ENCODE assay signal across 8 cellular contexts in the genomic region with DNA sequence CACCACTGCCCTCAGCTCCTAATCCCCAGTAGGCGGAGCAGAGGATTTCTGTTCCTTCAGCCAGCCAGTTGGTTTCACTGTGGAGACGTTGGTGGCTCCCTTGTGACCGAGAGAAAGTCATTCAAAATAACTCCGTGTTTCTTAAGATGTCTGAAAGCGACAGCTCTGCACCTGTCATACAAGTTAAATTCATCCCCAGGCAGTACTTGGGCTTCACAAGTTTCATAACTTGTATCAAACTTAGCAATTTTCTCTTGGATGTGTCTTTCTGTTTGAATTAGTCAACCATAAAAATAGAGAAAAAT. TPM values are rescaled to one million over a fixed set of nuclear protein-coding genes. Genes with fewer than 3 reads are reported as not detected.
A peak's percentile ranks its signal among the peaks of the same experiment; 100 is the strongest.
DNase-seq lines count a peak whose midpoint lies in the region; ATAC-seq and TF ChIP-seq lines count a peak whose summit lies in the region.

No MANE protein-coding gene starts in this region.

- CTCF ChIA-PET in HEK293 (lab: Yijun Ruan, JAX): interaction anchor here (0.6 to 6.4 kb wide), 34 partner anchors 8 to 298 kb away, joined by 3 to 75 read pairs (median 6); partner anchors contain the start of genes CDKN2A and CDKN2B-AS1

- ATAC-seq in GM18517 (IDR thresholded peaks at IDR 0.05; ENCODE audit: unreplicated experiment): peak; percentile 53

- H3K27ac ChIP-seq in HEK293 (ENCODE audit: extremely low read depth, low read depth, low read length): 0 out of 2 replicates have a peak overlapping the region, but pooled peaks have one; percentile 27
- no peak overlapping the region for H3K27ac ChIP-seq in SK-N-MC
- H3K27ac ChIP-seq in transverse colon: peak overlapping the region; percentile 90 to 95 (median 93)

- in situ Hi-C loops in transverse colon (cut with MboI; ENCODE audit: low pct_ligation_motif_present in 1 of 4, low pct_unique_long_range_greater_than_20kb in 1 of 4, low sequenced_read_pairs in 3 of 4): loop anchor here (10.0 to 25.0 kb wide), 3 partner anchors 195 to 228 kb away; partner anchors contain the start of gene MTAP (in 2 of the 4)

- no peak for TF ChIP-seq EP300 in transverse colon (IDR thresholded peaks at IDR 0.05; ENCODE audit: low read depth)

- 14% methylated on average over 5 of the region's 5 CpGs; no CpG with 5 or more reads in 1 of the 2 donors for WGBS in transverse colon (ENCODE audit: low coverage in 1 of 2), 2 donors

- H3K4me1 ChIP-seq in HEK293 (ENCODE audit: control insufficient read depth, insufficient read depth, low read length): peaks cover 3% of the 10 kb centered on the region; the same call in 1 of the 2 replicates
- H3K4me1 ChIP-seq in iPS-15b (ENCODE audit: control insufficient read depth, insufficient read depth, low read length): peaks cover 6% of the 10 kb centered on the region
- peaks cover 0 to 34% (median 8%) of the 10 kb centered on the region in 4 donors for H3K4me1 ChIP-seq in transverse colon

- H3K27me3 ChIP-seq in iPS-15b (ENCODE audit: control insufficient read depth, insufficient read depth, low read length): peaks cover 63% of the 10 kb centered on the region
- peaks cover 48% of the 10 kb centered on the region for H3K27me3 ChIP-seq in transverse colon

- intact Hi-C loops in transverse colon (cut with DNase I; ENCODE audit: low total_unique reads): no loop called here

- no peak for TF ChIP-seq CTCF in HEK293 (tag by site-specific recombination; IDR thresholded peaks at IDR 0.05)
- TF ChIP-seq CTCF in transverse colon (IDR thresholded peaks at IDR 0.05): no peak

- POLR2A ChIA-PET in HEK293 (lab: Yijun Ruan, JAX): interaction anchor here (0.6 to 4.5 kb wide), 52 partner anchors 9 to 450 kb away, joined by 3 to 156 read pairs (median 8); partner anchors contain the start of genes CDKN2A, CDKN2B-AS1 and MTAP

- no peak for TF ChIP-seq POLR2A in transverse colon (IDR thresholded peaks at IDR 0.05)

- no peak for DNase-seq in SK-N-MC (ENCODE audit: low read depth, low spot score)
- no peak for DNase-seq in transverse colon
- DNase-seq in NCI-H2227 treated with DMSO at 0.1 percent for 48 hours (lab: John Stamatoyannopoulos, UW): no peak
- no peak for DNase-seq in DMS 273 (lab: John Stamatoyannopoulos, UW; ENCODE audit: unreplicated experiment)
- no peak for DNase-seq in T-helper 9 cell

- H3K9ac ChIP-seq in SK-N-MC (ENCODE audit: insufficient read length) (no peak overlapping the region), iPS-15b (ENCODE audit: low read depth, low read length) (no peak overlapping the region)

- peak overlapping the region; percentile 24 for H3K4me3 ChIP-seq in HEK293 (ENCODE audit: low read depth, low read length)
- peak overlapping the region; percentile 72 for H3K4me3 ChIP-seq in SK-N-MC
- H3K4me3 ChIP-seq in iPS-15b (ENCODE audit: low read depth, low read length): peak overlapping the region; percentile 90
- H3K4me3 ChIP-seq in transverse colon: peak overlapping the region in 3 of 4 donors; percentile 55 to 76 (median 65)

- peaks cover 6 to 23% of the 10 kb centered on the region in 2 experiments; a peak in 2 of 3 replicates for H3K36me3 ChIP-seq in HEK293 (ENCODE audit: control insufficient read depth in 2 of 2, insufficient read depth in 1 of 2, low read length in 2 of 2)
- H3K36me3 ChIP-seq in SK-N-MC (ENCODE audit: insufficient read depth, low read length): peaks cover 42% of the 10 kb centered on the region
- no peaks in the 10 kb centered on the region for H3K36me3 ChIP-seq in iPS-15b (ENCODE audit: control insufficient read depth, insufficient read depth, low read length)
- no peaks in the 10 kb centered on the region for H3K36me3 ChIP-seq in transverse colon

- H3K9me3 ChIP-seq in HEK293 (ENCODE audit: control insufficient read depth, insufficient read depth, low read depth, low read length) (no peaks in the 10 kb centered on the region), SK-N-MC (ENCODE audit: low read depth, low read length) (no peaks in the 10 kb centered on the region; the same call in 1 of the 2 replicates), iPS-15b (ENCODE audit: control insufficient read depth, insufficient read depth, low read length) (no peaks in the 10 kb centered on the region), transverse colon (no peaks in the 10 kb centered on the region)

TF ChIP-seq in HEK293, 187 proteins besides CTCF, POLR2A, EP300 and RAD21:
- no peak for TF ChIP-seq KLF1 (tag by site-specific recombination; IDR thresholded peaks at IDR 0.05)
- peak; percentile 34; the same call in 1 of the 2 replicates for TF ChIP-seq PRDM1 (tag by site-specific recombination; IDR thresholded peaks at IDR 0.05)
- TF ChIP-seq HIC1 (tag by site-specific recombination; IDR thresholded peaks at IDR 0.05): no peak
- TF ChIP-seq KLF8 (tag by site-specific recombination; IDR thresholded peaks at IDR 0.05): no peak

RNA-seq across cellular contexts. Expression of gene CDKN2B, which starts 0.4 kb away (rescaled TPM):
- 100 to 1,000 TPM in 3 of 4 donors, 10 to 100 TPM in 1; 36.8 to 430 (median 265) TPM for total RNA-seq in transverse colon

RNA-seq across cellular contexts. Expression of gene CDKN2B-AS1, which starts 14.9 kb away (rescaled TPM):
- total RNA-seq in transverse colon: 100 to 1,000 TPM in 1 of 4 donors, 10 to 100 TPM in 2, under 1 TPM in 1; 1.00 to 152 (median 46.0) TPM

RNA-seq across cellular contexts. Expression of gene CDKN2A, which starts 15.3 kb away (rescaled TPM):
- total RNA-seq in transverse colon: 1 to 10 TPM in 2 of 4 donors, not detected in 2; 2.2 to 8.6 TPM

Comparison
In these comparisons a context has a peak if more than half of its experiments do, and no peak if none do; other contexts are left out.
1. H3K4me3 ChIP-seq: peak in every context shown above with its lines; median percentile 90 in iPS-15b; 72 in SK-N-MC; 65 in transverse colon; 24 in HEK293.